18 cellular contexts compared by ENCODE assay signal in genomic region chr22:41508770-41509170, GRCh38. TPM values are rescaled to one million over a fixed set of nuclear protein-coding genes. Genes with fewer than 3 reads are reported as not detected.
DNase-seq lines count a peak whose midpoint lies in the region; ATAC-seq and TF ChIP-seq lines count a peak whose summit lies in the region.
"Had no signal": no experiment of that assay in that cellular context is flagged by ENCODE, and none has a peak within 500 bp of the region (broad histone marks: within the 10 kb centered on the region; RNA-seq: fewer than 3 reads in every experiment).

No MANE protein-coding gene starts in this region.

- H3K4me1 ChIP-seq in tibial nerve = peaks cover 0 to 72% (median 9%) of the 10 kb centered on the region in 4 donors

- H3K27ac ChIP-seq in tibial nerve = peak overlapping the region; percentile 65 to 91 (median 78)
- H3K27ac ChIP-seq: cardiac muscle cell had no signal

- TF ChIP-seq CTCF in foreskin fibroblast (IDR thresholded peaks at IDR 0.05; ENCODE audit: low read depth, low read length) (peak; percentile 11), nephron progenitor cell (IDR thresholded peaks at IDR 0.05) (peak; percentile 29), tibial nerve (IDR thresholded peaks at IDR 0.05) (peak in 4 of 5 experiments; percentile 15 to 58 (median 44))

- peak; percentile 64 to 89 for TF ChIP-seq EP300 in tibial nerve (IDR thresholded peaks at IDR 0.05)

- peaks cover 0 to 65% (median 3%) of the 10 kb centered on the region in 3 donors for H3K36me3 ChIP-seq in tibial nerve

- peaks cover 17% of the 10 kb centered on the region for H3K36me3 Mint-ChIP-seq in nephron progenitor cell (ENCODE audit: low read depth)
- H3K36me3 Mint-ChIP-seq in activated CD8-positive, alpha-beta T cell treated with anti-CD3 and anti-CD28 coated beads, Interleukin-2, amount 10 ng/mL, durations not matched to agents 7 days and 5 days (ENCODE audit: low read depth) = peaks cover 24% of the 10 kb centered on the region

- no peak for ATAC-seq in activated CD8-positive, alpha-beta T cell treated with anti-CD3 and anti-CD28 coated beads, Interleukin-2, amount 10 ng/mL, durations not matched to agents 7 days and 5 days
- ATAC-seq: activated CD4-positive, alpha-beta T cell treated with anti-CD3 and anti-CD28 coated beads for 36 hours; GM12878; stimulated activated memory B cell treated with anti-CD40 and anti-IgM and Interleukin-4, amounts not matched to agents 10 μg/mL and 1 μg/mL and 100 μg/mL, for 72 hours had no signal

- H3K4me3 ChIP-seq in foreskin fibroblast (ENCODE audit: low read depth in 1 of 2, low read length in 2 of 2) (no peak overlapping the region), tibial nerve (no peak overlapping the region)
- H3K4me3 ChIP-seq: cardiac muscle cell, GM12878 had no signal

- H3K9me3 ChIP-seq in tibial nerve = no peaks in the 10 kb centered on the region

- POLR2A ChIA-PET in activated CD8-positive, alpha-beta T cell treated with anti-CD3 and anti-CD28 coated beads, Interleukin-2, amount 10 ng/mL, durations not matched to agents 7 days and 5 days (lab: Charles Lee) = no interaction called here

- H3K9me3 Mint-ChIP-seq in nephron progenitor cell = no peaks in the 10 kb centered on the region
- H3K9me3 Mint-ChIP-seq in activated CD8-positive, alpha-beta T cell treated with anti-CD3 and anti-CD28 coated beads, Interleukin-2, amount 10 ng/mL, durations not matched to agents 7 days and 5 days (ENCODE audit: insufficient read depth) = no peaks in the 10 kb centered on the region
- H3K9me3 Mint-ChIP-seq: activated T-cell treated with anti-CD3 and anti-CD28 coated beads, Interleukin-2, amount 50 U/mL, for 24 hours; CD14-positive monocyte; stimulated activated memory B cell treated with anti-CD40 and anti-IgM and Interleukin-4, amounts not matched to agents 10 μg/mL and 1 μg/mL and 100 μg/mL, for 72 hours had no signal

- peak in 1 of 2 donors; percentile 42 for TF ChIP-seq POLR2A in tibial nerve (IDR thresholded peaks at IDR 0.05)

- CTCF ChIA-PET in activated CD8-positive, alpha-beta T cell treated with anti-CD3 and anti-CD28 coated beads, Interleukin-2, amount 10 ng/mL, durations not matched to agents 7 days and 5 days (lab: Charles Lee) = interaction anchor here (0.8 kb wide), 1 partner anchor 271 kb away, joined by 3 read pairs; no protein-coding TSS in a partner anchor

- peaks cover 3% of the 10 kb centered on the region for H3K27me3 Mint-ChIP-seq in nephron progenitor cell (ENCODE audit: low read depth, poor library complexity)
- no peaks in the 10 kb centered on the region for H3K27me3 Mint-ChIP-seq in activated CD8-positive, alpha-beta T cell treated with anti-CD3 and anti-CD28 coated beads, Interleukin-2, amount 10 ng/mL, durations not matched to agents 7 days and 5 days (ENCODE audit: low read depth)
- H3K27me3 Mint-ChIP-seq: activated CD4-positive, alpha-beta T cell treated with anti-CD3 and anti-CD28 coated beads for 36 hours; activated T-cell treated with anti-CD3 and anti-CD28 coated beads, Interleukin-2, amount 50 U/mL, for 24 hours; stimulated activated memory B cell treated with anti-CD40 and anti-IgM and Interleukin-4, amounts not matched to agents 10 μg/mL and 1 μg/mL and 100 μg/mL, for 72 hours had no signal

- no peaks in the 10 kb centered on the region for H3K27me3 ChIP-seq in tibial nerve
- H3K27me3 ChIP-seq: cardiac muscle cell had no signal

- DNase-seq in amygdala (lab: John Stamatoyannopoulos, UW) (peak in 54 of 56 donors; percentile 37 to 96 (median 83)), foreskin fibroblast (no peak), nephron progenitor cell (peak; percentile 37), tibial nerve (ENCODE audit: low spot score in 2 of 2) (no peak), Kasumi-1 (lab: John Stamatoyannopoulos, UW) (no peak), SW 1271 (lab: John Stamatoyannopoulos, UW) (no peak)
- no peak for DNase-seq in activated CD8-positive, alpha-beta T cell treated with anti-CD3 and anti-CD28 coated beads, Interleukin-2, amount 10 ng/mL, durations not matched to agents 7 days and 5 days
- DNase-seq in stimulated activated CD4-positive, alpha-beta T cell treated with anti-CD3 and anti-CD28 coated beads, Interleukin-4, amount 100 ng/mL, for 1 hour = no peak
- DNase-seq: activated CD4-positive, alpha-beta T cell treated with anti-CD3 and anti-CD28 coated beads for 36 hours; activated T-cell treated with anti-CD3 and anti-CD28 coated beads, Interleukin-2, amount 50 U/mL, for 24 hours; NCI-H1417 treated with DMSO at 0.1 percent for 48 hours; stimulated activated CD4-positive, alpha-beta T cell treated with anti-CD3 and anti-CD28 coated beads, Interleukin-4, amount 100 ng/mL, for 24 hours had no signal

- no peak overlapping the region for H3K4me3 Mint-ChIP-seq in nephron progenitor cell
- H3K4me3 Mint-ChIP-seq in activated CD8-positive, alpha-beta T cell treated with anti-CD3 and anti-CD28 coated beads, Interleukin-2, amount 10 ng/mL, durations not matched to agents 7 days and 5 days = no peak overlapping the region
- H3K4me3 Mint-ChIP-seq: activated CD4-positive, alpha-beta T cell treated with anti-CD3 and anti-CD28 coated beads for 36 hours; activated T-cell treated with anti-CD3 and anti-CD28 coated beads, Interleukin-2, amount 50 U/mL, for 24 hours; CD14-positive monocyte; stimulated activated memory B cell treated with anti-CD40 and anti-IgM and Interleukin-4, amounts not matched to agents 10 μg/mL and 1 μg/mL and 100 μg/mL, for 72 hours had no signal

- peak overlapping the region; percentile 96 for H3K27ac Mint-ChIP-seq in nephron progenitor cell
- H3K27ac Mint-ChIP-seq in activated CD8-positive, alpha-beta T cell treated with anti-CD3 and anti-CD28 coated beads, Interleukin-2, amount 10 ng/mL, durations not matched to agents 7 days and 5 days = no peak overlapping the region
- H3K27ac Mint-ChIP-seq: activated CD4-positive, alpha-beta T cell treated with anti-CD3 and anti-CD28 coated beads for 36 hours; stimulated activated memory B cell treated with anti-CD40 and anti-IgM and Interleukin-4, amounts not matched to agents 10 μg/mL and 1 μg/mL and 100 μg/mL, for 72 hours had no signal

- WGBS in tibial nerve, 2 donors = 22 to 45% methylated on average over 12 of the region's 12 CpGs

- peaks cover 39% of the 10 kb centered on the region for H3K4me1 Mint-ChIP-seq in nephron progenitor cell
- no peaks in the 10 kb centered on the region for H3K4me1 Mint-ChIP-seq in activated CD8-positive, alpha-beta T cell treated with anti-CD3 and anti-CD28 coated beads, Interleukin-2, amount 10 ng/mL, durations not matched to agents 7 days and 5 days (ENCODE audit: low read depth)
- H3K4me1 Mint-ChIP-seq: activated CD4-positive, alpha-beta T cell treated with anti-CD3 and anti-CD28 coated beads for 36 hours; CD14-positive monocyte; stimulated activated memory B cell treated with anti-CD40 and anti-IgM and Interleukin-4, amounts not matched to agents 10 μg/mL and 1 μg/mL and 100 μg/mL, for 72 hours had no signal

RNA-seq across cellular contexts. Expression of gene POLR3H, which starts 35.5 kb away (rescaled TPM):
- total RNA-seq in tibial nerve = 10 to 100 TPM; 26.6 to 33.6 (median 27.5) TPM
- 10 to 100 TPM; 31.3 to 31.9 TPM for total RNA-seq in activated CD8-positive, alpha-beta T cell treated with anti-CD3 and anti-CD28 coated beads, Interleukin-2, amount 10 ng/mL, durations not matched to agents 7 days and 5 days

RNA-seq across cellular contexts. Expression of gene ACO2, which starts 39.9 kb away (rescaled TPM):
- total RNA-seq in tibial nerve = 10 to 100 TPM; 69.9 to 91.1 (median 76.4) TPM
- total RNA-seq in activated CD8-positive, alpha-beta T cell treated with anti-CD3 and anti-CD28 coated beads, Interleukin-2, amount 10 ng/mL, durations not matched to agents 7 days and 5 days = 10 to 100 TPM; 91.8 to 97.1 TPM

RNA-seq across cellular contexts. Expression of gene PHF5A, which starts 40.3 kb away (rescaled TPM):
- total RNA-seq in tibial nerve = 10 to 100 TPM; 32.6 to 51.5 (median 36.4) TPM
- 10 to 100 TPM; 58.8 to 62.1 TPM for total RNA-seq in activated CD8-positive, alpha-beta T cell treated with anti-CD3 and anti-CD28 coated beads, Interleukin-2, amount 10 ng/mL, durations not matched to agents 7 days and 5 days

RNA-seq across cellular contexts. Expression of gene CSDC2, which starts 52.0 kb away (rescaled TPM):
- 10 to 100 TPM in 1 of 4 donors, 1 to 10 TPM in 3; 1.7 to 10.8 (median 2.5) TPM for total RNA-seq in tibial nerve
- not detected for total RNA-seq in activated CD8-positive, alpha-beta T cell treated with anti-CD3 and anti-CD28 coated beads, Interleukin-2, amount 10 ng/mL, durations not matched to agents 7 days and 5 days
- total RNA-seq: activated CD4-positive, alpha-beta T cell treated with anti-CD3 and anti-CD28 coated beads for 36 hours; OCI-LY7; T-helper 1 cell treated with Interleukin-12 subunit alpha and Interleukin-12 subunit beta and Interleukin-4 antibody, amounts not matched to agents 30 ng/mL and 1 ng/mL, for 36 hours had no signal

Comparison
In these comparisons a context has a peak if more than half of its experiments do, and no peak if none do; other contexts are left out.
1. DNase-seq: peak in amygdala (54 of 56) and nephron progenitor cell (single experiment); none in foreskin fibroblast (0 of 2), tibial nerve (0 of 2), Kasumi-1 (0 of 2), activated CD8-positive, alpha-beta T cell treated with anti-CD3 and anti-CD28 coated beads, Interleukin-2, amount 10 ng/mL, durations not matched to agents 7 days and 5 days (single experiment), stimulated activated CD4-positive, alpha-beta T cell treated with anti-CD3 and anti-CD28 coated beads, Interleukin-4, amount 100 ng/mL, for 1 hour (single experiment) and SW 1271 (0 of 2).
2. Peak in every context shown above with its lines, with median percentiles within 50 percentile points of each other: CTCF ChIP-seq.